1 cellular context compared by ENCODE assay signal in genomic region chr7:151226875-151227782, GRCh38.
TF ChIP-seq lines count a peak whose summit lies in the region.

Gene ABCF2, minus strand, starts transcription at chr7:151227205. Its CDS starts 747 bp downstream, at chr7:151226458.

TF ChIP-seq in WTC11, 78 proteins besides CTCF, POLR2A, EP300 and RAD21 (continued from another document):
- TF ChIP-seq, protein P1, sequence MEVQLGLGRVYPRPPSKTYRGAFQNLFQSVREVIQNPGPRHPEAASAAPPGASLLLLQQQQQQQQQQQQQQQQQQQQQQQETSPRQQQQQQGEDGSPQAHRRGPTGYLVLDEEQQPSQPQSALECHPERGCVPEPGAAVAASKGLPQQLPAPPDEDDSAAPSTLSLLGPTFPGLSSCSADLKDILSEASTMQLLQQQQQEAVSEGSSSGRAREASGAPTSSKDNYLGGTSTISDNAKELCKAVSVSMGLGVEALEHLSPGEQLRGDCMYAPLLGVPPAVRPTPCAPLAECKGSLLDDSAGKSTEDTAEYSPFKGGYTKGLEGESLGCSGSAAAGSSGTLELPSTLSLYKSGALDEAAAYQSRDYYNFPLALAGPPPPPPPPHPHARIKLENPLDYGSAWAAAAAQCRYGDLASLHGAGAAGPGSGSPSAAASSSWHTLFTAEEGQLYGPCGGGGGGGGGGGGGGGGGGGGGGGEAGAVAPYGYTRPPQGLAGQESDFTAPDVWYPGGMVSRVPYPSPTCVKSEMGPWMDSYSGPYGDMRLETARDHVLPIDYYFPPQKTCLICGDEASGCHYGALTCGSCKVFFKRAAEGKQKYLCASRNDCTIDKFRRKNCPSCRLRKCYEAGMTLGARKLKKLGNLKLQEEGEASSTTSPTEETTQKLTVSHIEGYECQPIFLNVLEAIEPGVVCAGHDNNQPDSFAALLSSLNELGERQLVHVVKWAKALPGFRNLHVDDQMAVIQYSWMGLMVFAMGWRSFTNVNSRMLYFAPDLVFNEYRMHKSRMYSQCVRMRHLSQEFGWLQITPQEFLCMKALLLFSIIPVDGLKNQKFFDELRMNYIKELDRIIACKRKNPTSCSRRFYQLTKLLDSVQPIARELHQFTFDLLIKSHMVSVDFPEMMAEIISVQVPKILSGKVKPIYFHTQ (CRISPR knock-in tag; IDR thresholded peaks at IDR 0.05) = no peak
- TF ChIP-seq TCF7 (CRISPR knock-in tag; IDR thresholded peaks at IDR 0.05; ENCODE audit: low read depth) (no peak), ZNF263 (CRISPR knock-in tag; IDR thresholded peaks at IDR 0.05; ENCODE audit: low read depth) (no peak), ZNF532 (CRISPR knock-in tag; IDR thresholded peaks at IDR 0.05; ENCODE audit: borderline replicate concordance) (no peak), CDX4 (CRISPR knock-in tag; IDR thresholded peaks at IDR 0.05; ENCODE audit: borderline replicate concordance) (no peak), AFF4 (CRISPR knock-in tag; IDR thresholded peaks at IDR 0.05; ENCODE audit: borderline replicate concordance) (no peak), ZBTB21 (CRISPR knock-in tag; IDR thresholded peaks at IDR 0.05; ENCODE audit: borderline replicate concordance) (no peak), NR3C1 (CRISPR knock-in tag; conservative IDR thresholded peaks at IDR 0.05; ENCODE audit: low read depth) (no peak), E2F4 (CRISPR knock-in tag; IDR thresholded peaks at IDR 0.05; ENCODE audit: borderline replicate concordance, low read depth) (no peak), FOXJ3 (CRISPR knock-in tag; IDR thresholded peaks at IDR 0.05; ENCODE audit: borderline replicate concordance) (no peak), RORB (CRISPR knock-in tag; IDR thresholded peaks at IDR 0.05) (no peak), USF1 (CRISPR knock-in tag; IDR thresholded peaks at IDR 0.05) (no peak), CBFB (CRISPR knock-in tag; IDR thresholded peaks at IDR 0.05; ENCODE audit: low read depth) (no peak), ZSCAN18 (CRISPR knock-in tag; IDR thresholded peaks at IDR 0.05) (no peak), ZNF121 (CRISPR knock-in tag; IDR thresholded peaks at IDR 0.05) (no peak), ZNF232 (CRISPR knock-in tag; IDR thresholded peaks at IDR 0.05) (peak; percentile 72; the same call in 1 of the 2 replicates), MYBL2 (CRISPR knock-in tag; IDR thresholded peaks at IDR 0.05) (0 out of 2 replicates have a peak, but pooled peaks have one; percentile 33), SMAD3 (CRISPR knock-in tag; IDR thresholded peaks at IDR 0.05; ENCODE audit: borderline replicate concordance) (0 out of 2 replicates have a peak, but pooled peaks have one; percentile 15)
- TF ChIP-seq, protein P2, sequence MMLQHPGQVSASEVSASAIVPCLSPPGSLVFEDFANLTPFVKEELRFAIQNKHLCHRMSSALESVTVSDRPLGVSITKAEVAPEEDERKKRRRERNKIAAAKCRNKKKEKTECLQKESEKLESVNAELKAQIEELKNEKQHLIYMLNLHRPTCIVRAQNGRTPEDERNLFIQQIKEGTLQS (CRISPR knock-in tag; conservative IDR thresholded peaks at IDR 0.05) = no peak
- TF ChIP-seq, protein P3, sequence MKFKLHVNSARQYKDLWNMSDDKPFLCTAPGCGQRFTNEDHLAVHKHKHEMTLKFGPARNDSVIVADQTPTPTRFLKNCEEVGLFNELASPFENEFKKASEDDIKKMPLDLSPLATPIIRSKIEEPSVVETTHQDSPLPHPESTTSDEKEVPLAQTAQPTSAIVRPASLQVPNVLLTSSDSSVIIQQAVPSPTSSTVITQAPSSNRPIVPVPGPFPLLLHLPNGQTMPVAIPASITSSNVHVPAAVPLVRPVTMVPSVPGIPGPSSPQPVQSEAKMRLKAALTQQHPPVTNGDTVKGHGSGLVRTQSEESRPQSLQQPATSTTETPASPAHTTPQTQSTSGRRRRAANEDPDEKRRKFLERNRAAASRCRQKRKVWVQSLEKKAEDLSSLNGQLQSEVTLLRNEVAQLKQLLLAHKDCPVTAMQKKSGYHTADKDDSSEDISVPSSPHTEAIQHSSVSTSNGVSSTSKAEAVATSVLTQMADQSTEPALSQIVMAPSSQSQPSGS (CRISPR knock-in tag; IDR thresholded peaks at IDR 0.05; ENCODE audit: borderline replicate concordance, low read depth) = no peak
- TF ChIP-seq, protein P4, sequence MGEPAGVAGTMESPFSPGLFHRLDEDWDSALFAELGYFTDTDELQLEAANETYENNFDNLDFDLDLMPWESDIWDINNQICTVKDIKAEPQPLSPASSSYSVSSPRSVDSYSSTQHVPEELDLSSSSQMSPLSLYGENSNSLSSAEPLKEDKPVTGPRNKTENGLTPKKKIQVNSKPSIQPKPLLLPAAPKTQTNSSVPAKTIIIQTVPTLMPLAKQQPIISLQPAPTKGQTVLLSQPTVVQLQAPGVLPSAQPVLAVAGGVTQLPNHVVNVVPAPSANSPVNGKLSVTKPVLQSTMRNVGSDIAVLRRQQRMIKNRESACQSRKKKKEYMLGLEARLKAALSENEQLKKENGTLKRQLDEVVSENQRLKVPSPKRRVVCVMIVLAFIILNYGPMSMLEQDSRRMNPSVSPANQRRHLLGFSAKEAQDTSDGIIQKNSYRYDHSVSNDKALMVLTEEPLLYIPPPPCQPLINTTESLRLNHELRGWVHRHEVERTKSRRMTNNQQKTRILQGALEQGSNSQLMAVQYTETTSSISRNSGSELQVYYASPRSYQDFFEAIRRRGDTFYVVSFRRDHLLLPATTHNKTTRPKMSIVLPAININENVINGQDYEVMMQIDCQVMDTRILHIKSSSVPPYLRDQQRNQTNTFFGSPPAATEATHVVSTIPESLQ (CRISPR knock-in tag; IDR thresholded peaks at IDR 0.05) = no peak
